ENCODE assay signal across 1 cellular context in genomic region chr1:43358746-43359693, GRCh38.
TF ChIP-seq lines count a peak whose summit lies in the region.

Gene CDC20 (plus strand): TSS chr1:43358981. CDS start chr1:43359216, 235 bp downstream.

TF ChIP-seq in H1, 55 proteins besides CTCF, POLR2A, EP300 and RAD21 (continued from another document):
- TF ChIP-seq ATF3 (IDR thresholded peaks at IDR 0.05; ENCODE audit: insufficient read depth, low read depth, low read length) = no peak
- TF ChIP-seq RNF2 (IDR thresholded peaks at IDR 0.05; ENCODE audit: borderline replicate concordance, low read depth, low read length, missing control alignments, poor library complexity, severe bottlenecking) = no peak
- TF ChIP-seq MAFK (IDR thresholded peaks at IDR 0.05; ENCODE audit: low read depth, low read length) = no peak
- no peak for TF ChIP-seq CTBP2 (IDR thresholded peaks at IDR 0.05; ENCODE audit: borderline replicate concordance, insufficient read depth, insufficient read length, low read length)
- no peak for TF ChIP-seq NRF1 (IDR thresholded peaks at IDR 0.05; ENCODE audit: low read depth, low read length)
- TF ChIP-seq POU5F1 (IDR thresholded peaks at IDR 0.05; ENCODE audit: low read depth, low read length) = no peak
- TF ChIP-seq ZNF274 (IDR thresholded peaks at IDR 0.05; ENCODE audit: borderline replicate concordance, extremely low read depth, low read length) = no peak
- no peak for TF ChIP-seq EZH2 (IDR thresholded peaks at IDR 0.05; ENCODE audit: low read depth, low read length, severe bottlenecking)
- TF ChIP-seq CREB1 (IDR thresholded peaks at IDR 0.05) = peak; percentile 43; the same call in 1 of the 2 replicates
- TF ChIP-seq ASH2L (IDR thresholded peaks at IDR 0.05; ENCODE audit: low read length) = peak; percentile 50
- no peak for TF ChIP-seq SIRT6 (IDR thresholded peaks at IDR 0.05; ENCODE audit: low read length)
- no peak for TF ChIP-seq HDAC2 (IDR thresholded peaks at IDR 0.05; ENCODE audit: borderline replicate concordance in 1 of 2, low read depth in 2 of 2, low read length in 2 of 2)
- no peak for TF ChIP-seq SP4 (IDR thresholded peaks at IDR 0.05; ENCODE audit: low read length)
- TF ChIP-seq SP1 (IDR thresholded peaks at IDR 0.05; ENCODE audit: low read depth, low read length) = peak; percentile 84
- 0 out of 2 replicates have a peak, but pooled peaks have one; percentile 23 for TF ChIP-seq GABPA (IDR thresholded peaks at IDR 0.05; ENCODE audit: borderline replicate concordance, insufficient read depth, low read length)
- peak; percentile 63 for TF ChIP-seq PHF8 (conservative IDR thresholded peaks at IDR 0.05; ENCODE audit: low read depth, low read length)
- peak; percentile 98 for TF ChIP-seq CHD2 (IDR thresholded peaks at IDR 0.05; ENCODE audit: low read length)
- TF ChIP-seq TCF12 (IDR thresholded peaks at IDR 0.05; ENCODE audit: low read depth, low read length) = no peak
- 0 out of 2 replicates have a peak, but pooled peaks have one; percentile 39 for TF ChIP-seq KDM5A (IDR thresholded peaks at IDR 0.05; ENCODE audit: low read length)
- no peak for TF ChIP-seq HDAC6 (IDR thresholded peaks at IDR 0.05; ENCODE audit: low read depth, low read length)
- TF ChIP-seq NANOG (IDR thresholded peaks at IDR 0.05; ENCODE audit: insufficient read depth, low read depth, low read length, poor library complexity, severe bottlenecking) = no peak
- no peak for TF ChIP-seq GTF2F1 (IDR thresholded peaks at IDR 0.05; ENCODE audit: borderline replicate concordance, low read depth, low read length)
- TF ChIP-seq E2F6 (IDR thresholded peaks at IDR 0.05) = no peak
- no peak for TF ChIP-seq TEAD4 (IDR thresholded peaks at IDR 0.05; ENCODE audit: low read depth, low read length)
- TF ChIP-seq CHD1 (IDR thresholded peaks at IDR 0.05; ENCODE audit: low read depth, low read length) = no peak
- peak; percentile 87 for TF ChIP-seq TBP (IDR thresholded peaks at IDR 0.05; ENCODE audit: low read depth, low read length)
- no peak for TF ChIP-seq YY1 (IDR thresholded peaks at IDR 0.05; ENCODE audit: low read depth, low read length)
- TF ChIP-seq POLR2AphosphoS5 (IDR thresholded peaks at IDR 0.05; ENCODE audit: low read depth, low read length) = peak; percentile 74; the same call in 1 of the 2 replicates
- peak in 1 of 2 experiments; percentile 80; a peak in 2 of 4 replicates for TF ChIP-seq SIN3A (conservative IDR thresholded peaks at IDR 0.05 in 1 of 2, IDR thresholded peaks at IDR 0.05 in 1 of 2; ENCODE audit: low read depth in 1 of 2, low read length in 2 of 2)
- TF ChIP-seq CEBPB (IDR thresholded peaks at IDR 0.05; ENCODE audit: low read depth, low read length) = no peak
- no peak for TF ChIP-seq EGR1 (IDR thresholded peaks at IDR 0.05; ENCODE audit: borderline replicate concordance, low read depth, low read length)
- no peak for TF ChIP-seq ATF2 (IDR thresholded peaks at IDR 0.05; ENCODE audit: low read length)
- no peak for TF ChIP-seq SAP30 (IDR thresholded peaks at IDR 0.05; ENCODE audit: insufficient read depth, insufficient replicate concordance, low read length)
- no peak for TF ChIP-seq RBBP5 (IDR thresholded peaks at IDR 0.05; ENCODE audit: borderline replicate concordance, low read depth, low read length)
- TF ChIP-seq SRF (IDR thresholded peaks at IDR 0.05; ENCODE audit: low read depth, low read length) = no peak
- TF ChIP-seq SP2 (IDR thresholded peaks at IDR 0.05; ENCODE audit: low read length) = peak; percentile 25; the same call in 1 of the 2 replicates
- TF ChIP-seq FOSL1 (IDR thresholded peaks at IDR 0.05; ENCODE audit: insufficient read depth, low read depth, low read length) = no peak
- no peak for TF ChIP-seq CBX8 (IDR thresholded peaks at IDR 0.05; ENCODE audit: borderline replicate concordance, low read depth, low read length)
- peak; percentile 35 for TF ChIP-seq KDM4A (IDR thresholded peaks at IDR 0.05; ENCODE audit: low read depth, low read length, severe bottlenecking)
- TF ChIP-seq MAX (IDR thresholded peaks at IDR 0.05) = peak; percentile 86
- no peak for TF ChIP-seq JUND (IDR thresholded peaks at IDR 0.05; ENCODE audit: low read length)
- TF ChIP-seq SUZ12 (IDR thresholded peaks at IDR 0.05; ENCODE audit: low read length) = no peak
- no peak for TF ChIP-seq KDM1A (IDR thresholded peaks at IDR 0.05; ENCODE audit: borderline replicate concordance, low read length)
- peak; percentile 94 for TF ChIP-seq BRCA1 (IDR thresholded peaks at IDR 0.05; ENCODE audit: low read depth, low read length)
- TF ChIP-seq CHD7 (IDR thresholded peaks at IDR 0.05; ENCODE audit: insufficient replicate concordance, low read length) = no peak
